Comparison of ENCODE assay signal across 9 cellular contexts in genomic region chr9:129889936-129890717, GRCh38. TPM values are rescaled to one million over a fixed set of nuclear protein-coding genes. Genes with fewer than 3 reads are reported as not detected.
DNase-seq lines count a peak whose midpoint lies in the region; ATAC-seq and TF ChIP-seq lines count a peak whose summit lies in the region.
"Had no signal": no experiment of that assay in that cellular context is flagged by ENCODE, and none has a peak within 500 bp of the region (broad histone marks: within the 10 kb centered on the region; RNA-seq: fewer than 3 reads in every experiment).

No MANE protein-coding gene starts in this region.

- H3K4me1 Mint-ChIP-seq in activated T-helper 17 cell treated with anti-CD3 and anti-CD28 coated beads, Interleukin-2, amount 50 U/mL, for 72 hours, result peaks cover 63% of the 10 kb centered on the region

- peaks cover 18% of the 10 kb centered on the region for H3K4me1 ChIP-seq in mesenchymal stem cell (ENCODE audit: control insufficient read depth, insufficient read depth, low read depth, low read length)
- H3K4me1 ChIP-seq in upper lobe of left lung, result peaks cover 38 to 74% (median 60%) of the 10 kb centered on the region in 4 donors

- peaks cover 18 to 29% of the 10 kb centered on the region in 2 experiments for H3K36me3 ChIP-seq in mesenchymal stem cell (ENCODE audit: control insufficient read depth in 1 of 2, insufficient read depth in 2 of 2, low read depth in 1 of 2, low read length in 2 of 2)
- peaks cover 0 to 7% (median 0%) of the 10 kb centered on the region in 4 donors for H3K36me3 ChIP-seq in upper lobe of left lung

- no peak overlapping the region for H2BK12ac ChIP-seq in mesenchymal stem cell (ENCODE audit: low read length in 2 of 2)

- WGBS in mesenchymal stem cell, result 81% methylated on average over 34 of the region's 37 CpGs
- 57% methylated on average over 36 to 37 of the region's 37 CpGs for WGBS in upper lobe of left lung, 2 donors

- H2AFZ ChIP-seq in mesenchymal stem cell (ENCODE audit: low read depth, low read length), result no peak overlapping the region

- no peak overlapping the region for H2BK5ac ChIP-seq in mesenchymal stem cell (ENCODE audit: low read depth, low read length, poor library complexity, severe bottlenecking)

- H3K27ac Mint-ChIP-seq in activated T-helper 17 cell treated with anti-CD3 and anti-CD28 coated beads, Interleukin-2, amount 50 U/mL, for 72 hours, result peak overlapping the region; percentile 99

- no peak overlapping the region for H3K4ac ChIP-seq in mesenchymal stem cell (ENCODE audit: low read depth in 1 of 2, low read length in 2 of 2)

- no peak overlapping the region for H2BK120ac ChIP-seq in mesenchymal stem cell (ENCODE audit: low read depth, low read length)

- peak overlapping the region; percentile 84 for H3K4me3 Mint-ChIP-seq in activated T-helper 17 cell treated with anti-CD3 and anti-CD28 coated beads, Interleukin-2, amount 50 U/mL, for 72 hours

- peak overlapping the region; percentile 4 for H4K91ac ChIP-seq in mesenchymal stem cell (ENCODE audit: low read length)

- no peak overlapping the region for H2BK15ac ChIP-seq in mesenchymal stem cell (ENCODE audit: low read depth, poor library complexity, severe bottlenecking)

- H3K9me3 ChIP-seq in mesenchymal stem cell (ENCODE audit: control insufficient read depth, low read length) (no peaks in the 10 kb centered on the region), upper lobe of left lung (no peaks in the 10 kb centered on the region)

- no peak overlapping the region for H3K18ac ChIP-seq in mesenchymal stem cell (ENCODE audit: low read depth in 1 of 2, low read length in 2 of 2)

- H3K27me3 ChIP-seq in mesenchymal stem cell (ENCODE audit: control insufficient read depth in 1 of 2, insufficient read depth in 1 of 2, low read length in 2 of 2), result no peaks in the 10 kb centered on the region
- no peaks in the 10 kb centered on the region for H3K27me3 ChIP-seq in upper lobe of left lung

- ATAC-seq in activated T-helper 17 cell treated with anti-CD3 and anti-CD28 coated beads, Interleukin-2, amount 50 U/mL, for 72 hours (replicated peaks), result peak; percentile 3
- ATAC-seq in upper lobe of left lung (ENCODE audit: low FRiP score in 2 of 2) (no peak), HG02588 (IDR thresholded peaks at IDR 0.05; ENCODE audit: unreplicated experiment) (no peak), HG03432 (IDR thresholded peaks at IDR 0.05; ENCODE audit: unreplicated experiment) (no peak)

- H3K14ac ChIP-seq in mesenchymal stem cell (ENCODE audit: low read length in 2 of 2), result no peak overlapping the region

- H3K9ac ChIP-seq in mesenchymal stem cell (ENCODE audit: low read length), result no peak overlapping the region

- H4K8ac ChIP-seq in mesenchymal stem cell (ENCODE audit: low read length), result peak overlapping the region; percentile 27

- no peak for TF ChIP-seq EP300 in upper lobe of left lung (IDR thresholded peaks at IDR 0.05)

- no peak overlapping the region for H2AK5ac ChIP-seq in mesenchymal stem cell (ENCODE audit: low read length, severe bottlenecking)

- no peaks in the 10 kb centered on the region for H3K9me3 Mint-ChIP-seq in activated T-helper 17 cell treated with anti-CD3 and anti-CD28 coated beads, Interleukin-2, amount 50 U/mL, for 72 hours

- no peak overlapping the region for H3K4me2 ChIP-seq in mesenchymal stem cell (ENCODE audit: low read length, poor library complexity, severe bottlenecking)

- TF ChIP-seq POLR2A in upper lobe of left lung (IDR thresholded peaks at IDR 0.05), result no peak

- H3K23ac ChIP-seq in mesenchymal stem cell (ENCODE audit: low read length in 2 of 2), result no peak overlapping the region

- H3K36me3 Mint-ChIP-seq in activated T-helper 17 cell treated with anti-CD3 and anti-CD28 coated beads, Interleukin-2, amount 50 U/mL, for 72 hours (ENCODE audit: low read depth), result peaks cover 98% of the 10 kb centered on the region

- H3K79me1 ChIP-seq in mesenchymal stem cell (replicated peaks; ENCODE audit: low read length, poor library complexity, severe bottlenecking), result no peaks in the 10 kb centered on the region

- DNase-seq in SIG-M5 treated with dmso at 0.1 percent for 504 hours (lab: John Stamatoyannopoulos, UW; ENCODE audit: unreplicated experiment) (peak; percentile 83), SIG-M5 (lab: John Stamatoyannopoulos, UW) (no peak), mesenchymal stem cell (no peak), upper lobe of left lung (peak; percentile 54 to 83), A172 (ENCODE audit: low spot score) (no peak)
- DNase-seq: NCI-H1105 treated with DMSO at 0.1 percent for 48 hours had no signal

- TF ChIP-seq CTCF in upper lobe of left lung (IDR thresholded peaks at IDR 0.05), result no peak

- no peaks in the 10 kb centered on the region for H3K27me3 Mint-ChIP-seq in activated T-helper 17 cell treated with anti-CD3 and anti-CD28 coated beads, Interleukin-2, amount 50 U/mL, for 72 hours

- H3K27ac ChIP-seq in mesenchymal stem cell (ENCODE audit: low read length, poor library complexity, severe bottlenecking) (no peak overlapping the region), upper lobe of left lung (peak overlapping the region; percentile 63 to 90 (median 85))

- H3K4me3 ChIP-seq in mesenchymal stem cell (ENCODE audit: insufficient read depth in 1 of 2, low read depth in 1 of 2, low read length in 2 of 2) (no peak overlapping the region), upper lobe of left lung (peak overlapping the region in 3 of 4 donors; percentile 16 to 32 (median 32))

RNA-seq across cellular contexts. Expression of gene USP20, which starts 54.9 kb away (rescaled TPM):
- 10 to 100 TPM; 50.1 to 52.5 TPM for total RNA-seq in activated T-helper 17 cell treated with anti-CD3 and anti-CD28 coated beads, Interleukin-2, amount 50 U/mL, for 72 hours
- 7.6 TPM for polyA plus RNA-seq in mesenchymal stem cell (2013, experiment 1 of 2)
- 7.5 TPM for polyA plus RNA-seq in mesenchymal stem cell (2013, experiment 2 of 2)
- total RNA-seq in upper lobe of left lung, result 10 to 100 TPM; 17.3 to 75.4 (median 26.2) TPM
- 4.5 and 7.0 TPM in 2 replicates for total RNA-seq in A172 (2014; rRNA removed; shearing (Covaris generic))

RNA-seq across cellular contexts. Expression of gene C9orf78, which starts 55.1 kb away (rescaled TPM):
- total RNA-seq in activated T-helper 17 cell treated with anti-CD3 and anti-CD28 coated beads, Interleukin-2, amount 50 U/mL, for 72 hours, result 10 to 100 TPM; 23.4 to 73.3 TPM
- polyA plus RNA-seq in mesenchymal stem cell (2013, experiment 1 of 2), result 36.7 TPM
- polyA plus RNA-seq in mesenchymal stem cell (2013, experiment 2 of 2), result 38.1 TPM
- 10 to 100 TPM; 17.8 to 66.6 (median 36.5) TPM for total RNA-seq in upper lobe of left lung
- 71.9 and 75.3 TPM in 2 replicates for total RNA-seq in A172 (2014; rRNA removed; shearing (Covaris generic))

Comparison
In these comparisons a context has a peak if more than half of its experiments do, and no peak if none do; other contexts are left out.
1. DNase-seq: peak in SIG-M5 treated with dmso at 0.1 percent for 504 hours (single experiment) and upper lobe of left lung (2 of 2); none in SIG-M5 (single experiment), mesenchymal stem cell (single experiment) and A172 (single experiment).
2. H3K4me3 ChIP-seq: peak in upper lobe of left lung (3 of 4); none in mesenchymal stem cell (0 of 2).